ENCODE assay signal across 1 cellular context in genomic region chr1:118303534-118303933, GRCh38.
TF ChIP-seq lines count a peak whose summit lies in the region.

No MANE protein-coding gene starts in this region.

TF ChIP-seq in GM23338, 12 proteins besides CTCF, POLR2A, EP300 and RAD21 (continued from another document):
- TF ChIP-seq REST (IDR thresholded peaks at IDR 0.05; ENCODE audit: unreplicated experiment) (no peak), ZNF114 (CRISPR knock-in tag; IDR thresholded peaks at IDR 0.05) (no peak), EZH2phosphoT487 (IDR thresholded peaks at IDR 0.05; ENCODE audit: unreplicated experiment) (no peak), ZNF462 (CRISPR knock-in tag; IDR thresholded peaks at IDR 0.05) (no peak), ZNF331 (CRISPR knock-in tag; IDR thresholded peaks at IDR 0.05; ENCODE audit: low read depth) (no peak), JUNB (IDR thresholded peaks at IDR 0.05; ENCODE audit: unreplicated experiment) (no peak), EZH2 (IDR thresholded peaks at IDR 0.05; ENCODE audit: low read depth, unreplicated experiment) (no peak)
- TF ChIP-seq, protein P1, sequence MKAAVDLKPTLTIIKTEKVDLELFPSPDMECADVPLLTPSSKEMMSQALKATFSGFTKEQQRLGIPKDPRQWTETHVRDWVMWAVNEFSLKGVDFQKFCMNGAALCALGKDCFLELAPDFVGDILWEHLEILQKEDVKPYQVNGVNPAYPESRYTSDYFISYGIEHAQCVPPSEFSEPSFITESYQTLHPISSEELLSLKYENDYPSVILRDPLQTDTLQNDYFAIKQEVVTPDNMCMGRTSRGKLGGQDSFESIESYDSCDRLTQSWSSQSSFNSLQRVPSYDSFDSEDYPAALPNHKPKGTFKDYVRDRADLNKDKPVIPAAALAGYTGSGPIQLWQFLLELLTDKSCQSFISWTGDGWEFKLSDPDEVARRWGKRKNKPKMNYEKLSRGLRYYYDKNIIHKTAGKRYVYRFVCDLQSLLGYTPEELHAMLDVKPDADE (IDR thresholded peaks at IDR 0.05) = no peak
